In the genomic region with DNA sequence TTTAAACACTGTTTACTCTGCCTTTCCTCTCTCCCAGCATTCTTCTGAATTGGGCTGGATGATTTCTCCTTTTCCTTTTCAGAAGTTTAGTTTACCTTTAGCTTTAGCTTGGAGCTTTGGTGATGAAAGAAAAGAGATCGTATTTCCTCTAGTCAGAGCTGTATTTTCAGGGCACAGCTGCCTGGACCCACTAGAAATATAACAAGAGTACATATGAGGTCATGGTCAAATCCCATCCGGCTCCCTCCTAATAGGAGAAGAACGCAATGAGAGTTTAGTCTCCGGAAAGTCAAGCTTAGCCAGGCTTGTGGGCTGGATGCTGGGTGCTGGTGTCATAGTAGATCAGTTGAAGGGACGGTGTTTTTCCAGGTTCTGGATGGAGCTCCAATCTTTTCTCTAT, we compare ENCODE assay signal across 11 cellular contexts.
DNase-seq lines count a peak whose midpoint lies in the region; ATAC-seq and TF ChIP-seq lines count a peak whose summit lies in the region.
"Had no signal": no experiment of that assay in that cellular context is flagged by ENCODE, and none has a peak within 500 bp of the region (broad histone marks: within the 10 kb centered on the region; RNA-seq: fewer than 3 reads in every experiment).

No MANE protein-coding gene starts in this region.

- no peaks in the 10 kb centered on the region for H3K27me3 ChIP-seq in Loucy (ENCODE audit: insufficient read depth, low read length, poor library complexity, severe bottlenecking)
- H3K27me3 ChIP-seq: heart left ventricle had no signal

- no peaks in the 10 kb centered on the region for H3K9me2 ChIP-seq in Loucy (replicated peaks; ENCODE audit: low read depth, low read length)

- H3K9ac ChIP-seq in Loucy (ENCODE audit: low read depth, low read length, poor library complexity, severe bottlenecking) = peak overlapping the region; percentile 34

- H2AFZ ChIP-seq in Loucy (ENCODE audit: low read length) = peak overlapping the region; percentile 71

- peak overlapping the region; percentile 69 for H3K27ac ChIP-seq in mesodermal cell (ENCODE audit: low read depth, low read length, severe bottlenecking)

- DNase-seq in A172 (ENCODE audit: low spot score) (peak; percentile 14), astrocyte of the hippocampus (ENCODE audit: low read depth, low spot score) (peak; percentile 43), HUDEP-2 (lab: John Stamatoyannopoulos, UW; ENCODE audit: unreplicated experiment in 76 of 76) (no peak), KG1 (lab: John Stamatoyannopoulos, UW) (no peak)
- no peak for DNase-seq in activated naive CD4-positive, alpha-beta T cell treated with anti-CD3 and anti-CD28 coated beads, Interleukin-2, amount 50 U/mL, for 16 hours
- DNase-seq: naive thymus-derived CD4-positive, alpha-beta T cell; NCI-H1048 had no signal

- H3K4me1 ChIP-seq in Loucy (ENCODE audit: insufficient read depth, low read length, poor library complexity, severe bottlenecking) = peaks cover 20% of the 10 kb centered on the region
- H3K4me1 ChIP-seq in mesodermal cell (ENCODE audit: control insufficient read depth, insufficient read depth, low read length, poor library complexity, severe bottlenecking) = peaks cover 14% of the 10 kb centered on the region

- H3K4me3 ChIP-seq in Loucy (ENCODE audit: low read length, poor library complexity, severe bottlenecking) = peak overlapping the region; percentile 19
- H3K4me3 ChIP-seq in mesodermal cell (ENCODE audit: extremely low read depth, insufficient read depth, low read length, poor library complexity, severe bottlenecking) = no peak overlapping the region
- H3K4me3 ChIP-seq: heart left ventricle had no signal

- H3K9me3 ChIP-seq in Loucy (ENCODE audit: insufficient read depth, low read depth, low read length) (no peaks in the 10 kb centered on the region), mesodermal cell (ENCODE audit: control insufficient read depth, low read length) (peaks cover 3% of the 10 kb centered on the region)

- no peaks in the 10 kb centered on the region for H3K36me3 ChIP-seq in Loucy (ENCODE audit: insufficient read depth, low read length)
- H3K36me3 ChIP-seq in mesodermal cell (ENCODE audit: control insufficient read depth, insufficient read depth, low read length) = no peaks in the 10 kb centered on the region
- H3K36me3 ChIP-seq: heart left ventricle had no signal

- no peaks in the 10 kb centered on the region for H3F3A ChIP-seq in Loucy (ENCODE audit: low read depth)

- H3K79me2 ChIP-seq in Loucy (ENCODE audit: insufficient read depth, low read length) = no peaks in the 10 kb centered on the region

- H4K20me1 ChIP-seq in Loucy (ENCODE audit: insufficient read depth, low read length, poor library complexity, severe bottlenecking) = no peaks in the 10 kb centered on the region

- WGBS in mesodermal cell (ENCODE audit: insufficient coverage in 2 of 2), 2 experiments = 87 to 90% methylated on average over 2 to 3 of the region's 5 CpGs

- H3K4me2 ChIP-seq in Loucy (ENCODE audit: low read depth, low read length, poor library complexity, severe bottlenecking) = peak overlapping the region; percentile 73

- TF ChIP-seq CTCF in Loucy (conservative IDR thresholded peaks at IDR 0.05; ENCODE audit: low read length) = no peak

- no peak for ATAC-seq in HG03135 (IDR thresholded peaks at IDR 0.05; ENCODE audit: unreplicated experiment)

Comparison
In these comparisons a context has a peak if more than half of its experiments do, and no peak if none do; other contexts are left out.
1. DNase-seq: peak in A172 (single experiment) and astrocyte of the hippocampus (single experiment); none in HUDEP-2 (0 of 76), activated naive CD4-positive, alpha-beta T cell treated with anti-CD3 and anti-CD28 coated beads, Interleukin-2, amount 50 U/mL, for 16 hours (single experiment) and KG1 (single experiment).